In genomic region chr5:141994737-141995136, GRCh38 we compare ENCODE assay signal across 23 cellular contexts. TPM values are rescaled to one million over a fixed set of nuclear protein-coding genes. Genes with fewer than 3 reads are reported as not detected.
"Had no signal": no experiment of that assay in that cellular context is flagged by ENCODE, and none has a peak within 500 bp of the region (broad histone marks: within the 10 kb centered on the region; RNA-seq: fewer than 3 reads in every experiment).

No MANE protein-coding gene starts in this region.

- H3K27ac Mint-ChIP-seq: activated T-cell treated with anti-CD3 and anti-CD28 coated beads, Interleukin-2, amount 50 U/mL, for 24 hours; activated T-helper 2 cell treated with anti-CD3 and anti-CD28 coated beads, Interferon-gamma antibody, Interleukin-2, Interleukin-4, amounts not matched to agents 10 μg/mL and 5 μg/mL and 100 μg/mL, durations not matched to agents 14 hours and 24 hours and 36 hours; T-helper 2 cell treated with Interferon-gamma antibody and Interleukin-4, amounts not matched to agents 5 μg/mL and 100 μg/mL, for 36 hours had no signal

- H3K27me3 ChIP-seq: foreskin keratinocyte, spleen, upper lobe of right lung had no signal

- H3K9me3 Mint-ChIP-seq: activated T-cell treated with anti-CD3 and anti-CD28 coated beads, Interleukin-2, amount 50 U/mL, for 24 hours; activated T-helper 2 cell treated with anti-CD3 and anti-CD28 coated beads, Interferon-gamma antibody, Interleukin-2, Interleukin-4, amounts not matched to agents 10 μg/mL and 5 μg/mL and 100 μg/mL, durations not matched to agents 14 hours and 24 hours and 36 hours; T-helper 2 cell treated with Interferon-gamma antibody and Interleukin-4, amounts not matched to agents 5 μg/mL and 100 μg/mL, for 36 hours had no signal

- H3K9me3 ChIP-seq: lower lobe of right lung, mucosa of descending colon, spleen, upper lobe of right lung had no signal

- H3K4me3 ChIP-seq: lower lobe of right lung, mucosa of descending colon, spleen, upper lobe of right lung had no signal

- FAIRE-seq: kidney, TTC549 had no signal

- H3K27me3 Mint-ChIP-seq: activated naive CD8-positive, alpha-beta T cell; activated T-cell treated with anti-CD3 and anti-CD28 coated beads, Interleukin-2, amount 50 U/mL, for 24 hours had no signal

- H3K4me1 ChIP-seq: foreskin keratinocyte, lower lobe of right lung, upper lobe of right lung had no signal

- ATAC-seq: foreskin keratinocyte, lower lobe of right lung, mucosa of descending colon, upper lobe of right lung had no signal

- DNase-seq: activated CD4-positive, alpha-beta T cell treated with anti-CD3 and anti-CD28 coated beads for 1 hour; activated CD4-positive, alpha-beta T cell treated with anti-CD3 and anti-CD28 coated beads, Interleukin-2, amount 50 U/mL, for 4 hours; activated CD8-positive, alpha-beta memory T cell treated with anti-CD3 and anti-CD28 coated beads for 24 hours; activated CD8-positive, alpha-beta memory T cell treated with anti-CD3 and anti-CD28 coated beads, Interleukin-2, amount 50 U/mL, for 4 hours; activated naive CD4-positive, alpha-beta T cell; activated T-cell treated with anti-CD3 and anti-CD28 coated beads, Interleukin-2, amount 50 U/mL, for 24 hours; amygdala; foreskin keratinocyte; kidney; lower lobe of right lung; mesendoderm; mucosa of descending colon; posterior cingulate gyrus; spleen; stimulated activated CD4-positive, alpha-beta T cell treated with anti-CD3 and anti-CD28 coated beads, Interleukin-4, amount 100 ng/mL, for 24 hours; stimulated activated naive CD4-positive, alpha-beta T cell treated with Interleukin-2 at 50 U/mL for 16 hours; upper lobe of right lung; WERI-Rb-1 had no signal

- H3K27ac ChIP-seq: foreskin keratinocyte, lower lobe of right lung, spleen, upper lobe of right lung, WERI-Rb-1 had no signal

- H3K4me3 Mint-ChIP-seq: activated naive CD8-positive, alpha-beta T cell; activated T-cell treated with anti-CD3 and anti-CD28 coated beads, Interleukin-2, amount 50 U/mL, for 24 hours; T-helper 2 cell treated with Interferon-gamma antibody and Interleukin-4, amounts not matched to agents 5 μg/mL and 100 μg/mL, for 36 hours had no signal

RNA-seq across cellular contexts. Expression of gene PCDH12, which starts 36.7 kb away (rescaled TPM):
- polyA plus RNA-seq: neural cell had no signal
